20 cellular contexts compared by ENCODE assay signal in genomic region chr7:99133766-99134564, GRCh38. TPM values are rescaled to one million over a fixed set of nuclear protein-coding genes. Genes with fewer than 3 reads are reported as not detected.
DNase-seq lines count a peak whose midpoint lies in the region; ATAC-seq and TF ChIP-seq lines count a peak whose summit lies in the region.
"Had no signal": no experiment of that assay in that cellular context is flagged by ENCODE, and none has a peak within 500 bp of the region (broad histone marks: within the 10 kb centered on the region; RNA-seq: fewer than 3 reads in every experiment).

No MANE protein-coding gene starts in this region.

- H3K36me3 ChIP-seq in esophagus squamous epithelium = no peaks in the 10 kb centered on the region
- H3K36me3 ChIP-seq in trophoblast cell (ENCODE audit: control insufficient read depth in 1 of 2, insufficient read depth in 2 of 2, low read length in 2 of 2) = peaks cover 0 to 3% of the 10 kb centered on the region in 2 experiments
- H3K36me3 ChIP-seq: vagina had no signal

- H3K23ac ChIP-seq in trophoblast cell (ENCODE audit: low read length) = no peak overlapping the region

- H3K27ac ChIP-seq in esophagus squamous epithelium (peak overlapping the region; percentile 37 to 100 (median 78)), trophoblast cell (ENCODE audit: low read depth, low read length) (no peak overlapping the region)
- H3K27ac ChIP-seq: A549, psoas muscle, vagina had no signal

- H3K9ac ChIP-seq in trophoblast cell (ENCODE audit: low read length) = no peak overlapping the region

- no peak overlapping the region for H2AFZ ChIP-seq in trophoblast cell (ENCODE audit: insufficient read depth, low read length, poor library complexity)

- no peak overlapping the region for H2BK12ac ChIP-seq in trophoblast cell (ENCODE audit: low read length)

- CTCF ChIA-PET in Calu3 (lab: Charles Lee) = interaction anchor here (0.7 kb wide), 1 partner anchor 7 kb away, joined by 3 read pairs; no protein-coding TSS in a partner anchor

- H4K12ac ChIP-seq in trophoblast cell (ENCODE audit: low read depth, low read length) = no peak overlapping the region

- H3K79me2 ChIP-seq in trophoblast cell (ENCODE audit: control insufficient read depth, insufficient read depth, low read length, poor library complexity) = peaks cover 25% of the 10 kb centered on the region

- peak overlapping the region; percentile 89 for H3K4ac ChIP-seq in trophoblast cell (ENCODE audit: low read depth, low read length)

- H3K14ac ChIP-seq in trophoblast cell (ENCODE audit: low read length) = no peak overlapping the region

- H3K36me3 Mint-ChIP-seq in Calu3 (ENCODE audit: insufficient read depth, unreplicated experiment) = peaks cover 10% of the 10 kb centered on the region
- no peaks in the 10 kb centered on the region for H3K36me3 Mint-ChIP-seq in activated T-helper 17 cell treated with anti-CD3 and anti-CD28 coated beads, Interleukin-2, amount 50 U/mL, for 72 hours (ENCODE audit: low read depth)

- no peaks in the 10 kb centered on the region for H3K9me3 Mint-ChIP-seq in Calu3 (ENCODE audit: low read depth, unreplicated experiment)
- no peaks in the 10 kb centered on the region for H3K9me3 Mint-ChIP-seq in activated T-helper 17 cell treated with anti-CD3 and anti-CD28 coated beads, Interleukin-2, amount 50 U/mL, for 72 hours
- H3K9me3 Mint-ChIP-seq: activated naive CD8-positive, alpha-beta T cell treated with anti-CD3 and anti-CD28 coated beads for 36 hours had no signal

- H4K91ac ChIP-seq in trophoblast cell (ENCODE audit: low read depth, low read length) = no peak overlapping the region

- no peak overlapping the region for H4K8ac ChIP-seq in trophoblast cell (ENCODE audit: low read depth, low read length)

- H3K27me3 ChIP-seq in esophagus squamous epithelium (no peaks in the 10 kb centered on the region), trophoblast cell (ENCODE audit: insufficient read depth, low read length) (no peaks in the 10 kb centered on the region)
- H3K27me3 ChIP-seq: vagina had no signal

- no peak overlapping the region for H3K18ac ChIP-seq in trophoblast cell (ENCODE audit: low read length)

- H3K9me3 ChIP-seq in esophagus squamous epithelium = no peaks in the 10 kb centered on the region
- H3K9me3 ChIP-seq in trophoblast cell (ENCODE audit: insufficient read depth, low read depth, low read length) = no peaks in the 10 kb centered on the region
- H3K9me3 ChIP-seq: A549, psoas muscle, vagina had no signal

- WGBS in esophagus squamous epithelium, 2 donors = 29 to 40% methylated on average over 9 of the region's 9 CpGs
- no CpG with 5 or more reads among the region's 9 CpGs for WGBS in trophoblast cell (ENCODE audit: extremely low coverage, insufficient coverage, insufficient read length)

- H3K4me1 ChIP-seq in esophagus squamous epithelium (peaks cover 46 to 100% (median 82%) of the 10 kb centered on the region in 3 donors), trophoblast cell (ENCODE audit: control insufficient read depth in 1 of 2, insufficient read depth in 2 of 2, low read length in 2 of 2) (peaks cover 12 to 13% of the 10 kb centered on the region in 2 experiments)

- no peak overlapping the region for H2BK5ac ChIP-seq in trophoblast cell (ENCODE audit: low read depth, low read length, poor library complexity)

- DNase-seq in Calu3 (no peak), esophagus squamous epithelium (lab: John Stamatoyannopoulos, UW) (no peak), trophoblast cell (peak in 1 of 2 donors; percentile 27), NCI-H146 treated with DMSO at 0.1 percent for 48 hours (lab: John Stamatoyannopoulos, UW; ENCODE audit: unreplicated experiment) (no peak)
- DNase-seq in activated T-cell treated with anti-CD3 and anti-CD28 coated beads, Interleukin-2, amount 50 U/mL, for 48 hours = no peak
- DNase-seq: activated CD4-positive, alpha-beta T cell treated with anti-CD3 and anti-CD28 coated beads, Interleukin-2, amount 50 U/mL, for 4 hours; activated naive CD8-positive, alpha-beta T cell treated with anti-CD3 and anti-CD28 coated beads for 36 hours; effector CD8-positive, alpha-beta T cell; GDM1; islet precursor cell; NCI-H1048; NCI-H187 treated with DMSO at 0.1 percent for 48 hours; psoas muscle; SHP77; T1000 had no signal

- BruUV-seq in Calu3 (replicated peaks; lab: Mats Ljungman, UMichigan) = no TSS peak

- no peaks in the 10 kb centered on the region for H3K27me3 Mint-ChIP-seq in Calu3 (ENCODE audit: unreplicated experiment)
- H3K27me3 Mint-ChIP-seq in activated T-helper 17 cell treated with anti-CD3 and anti-CD28 coated beads, Interleukin-2, amount 50 U/mL, for 72 hours = no peaks in the 10 kb centered on the region
- H3K27me3 Mint-ChIP-seq: activated naive CD8-positive, alpha-beta T cell treated with anti-CD3 and anti-CD28 coated beads for 36 hours had no signal

- H3K27ac Mint-ChIP-seq in Calu3 (ENCODE audit: unreplicated experiment) = peak overlapping the region; percentile 44
- peak overlapping the region; percentile 51 for H3K27ac Mint-ChIP-seq in activated T-helper 17 cell treated with anti-CD3 and anti-CD28 coated beads, Interleukin-2, amount 50 U/mL, for 72 hours
- H3K27ac Mint-ChIP-seq: activated naive CD8-positive, alpha-beta T cell treated with anti-CD3 and anti-CD28 coated beads for 36 hours had no signal

- no peak overlapping the region for H3K4me2 ChIP-seq in trophoblast cell (ENCODE audit: low read length)

- H3K79me1 ChIP-seq in trophoblast cell (ENCODE audit: low read length) = peaks cover 5% of the 10 kb centered on the region

- no peak overlapping the region for H2AK5ac ChIP-seq in trophoblast cell (ENCODE audit: low read length)

- no peak overlapping the region for H2BK120ac ChIP-seq in trophoblast cell (ENCODE audit: insufficient read depth, low read length, poor library complexity)

- H3K4me3 Mint-ChIP-seq in Calu3 (ENCODE audit: low read depth, unreplicated experiment) = peak overlapping the region; percentile 29
- peak overlapping the region; percentile 21 for H3K4me3 Mint-ChIP-seq in activated T-helper 17 cell treated with anti-CD3 and anti-CD28 coated beads, Interleukin-2, amount 50 U/mL, for 72 hours
- H3K4me3 Mint-ChIP-seq: activated naive CD8-positive, alpha-beta T cell treated with anti-CD3 and anti-CD28 coated beads for 36 hours had no signal

- TF ChIP-seq POLR2A in esophagus squamous epithelium (IDR thresholded peaks at IDR 0.05) = no peak

- H3K4me3 ChIP-seq in esophagus squamous epithelium = peak overlapping the region in 1 of 4 donors; percentile 5
- no peak overlapping the region for H3K4me3 ChIP-seq in trophoblast cell (ENCODE audit: low read depth, low read length)
- H3K4me3 ChIP-seq: A549, psoas muscle, vagina had no signal

- TF ChIP-seq CTCF in Calu3 (IDR thresholded peaks at IDR 0.05; ENCODE audit: unreplicated experiment) (no peak), esophagus squamous epithelium (IDR thresholded peaks at IDR 0.05) (no peak)

- H3K4me1 Mint-ChIP-seq in Calu3 (ENCODE audit: low read depth, unreplicated experiment) = peaks cover 44% of the 10 kb centered on the region
- H3K4me1 Mint-ChIP-seq in activated T-helper 17 cell treated with anti-CD3 and anti-CD28 coated beads, Interleukin-2, amount 50 U/mL, for 72 hours = peaks cover 44% of the 10 kb centered on the region

- intact Hi-C loops in Calu3 (cut with micrococcal nuclease; ENCODE audit: unreplicated experiment) = loop anchor here (5.0 kb wide), 1 partner anchor 37 kb away; no protein-coding TSS in a partner anchor
- intact Hi-C loops in esophagus squamous epithelium (cut with DNase I) = no loop called here

- ATAC-seq in activated T-helper 17 cell treated with anti-CD3 and anti-CD28 coated beads, Interleukin-2, amount 50 U/mL, for 72 hours (replicated peaks) = no peak
- ATAC-seq in HG03457 (IDR thresholded peaks at IDR 0.05; ENCODE audit: unreplicated experiment) (no peak), GM19351 (IDR thresholded peaks at IDR 0.05; ENCODE audit: unreplicated experiment) (no peak)
- ATAC-seq: A549, psoas muscle had no signal

RNA-seq across cellular contexts. Expression of gene SMURF1, which starts 9.9 kb away (rescaled TPM):
- total RNA-seq in Calu3 (2022) (28.2 and 29.7 TPM in 2 replicates), esophagus squamous epithelium (10 to 100 TPM; 16.4 to 36.2 (median 24.6) TPM)
- total RNA-seq in activated T-helper 17 cell treated with anti-CD3 and anti-CD28 coated beads, Interleukin-2, amount 50 U/mL, for 72 hours = 10 to 100 TPM; 23.0 to 26.0 TPM
- polyA plus RNA-seq in trophoblast cell (2013) = 31.9 and 34.4 TPM in 2 replicates
